In genomic region chr4:168390041-168390440, GRCh38 we compare ENCODE assay signal across 34 cellular contexts.
"Had no signal": no experiment of that assay in that cellular context is flagged by ENCODE, and none has a peak within 500 bp of the region (broad histone marks: within the 10 kb centered on the region; RNA-seq: fewer than 3 reads in every experiment).

No MANE protein-coding gene starts in this region.

- ATAC-seq: activated naive CD4-positive, alpha-beta T cell treated with anti-CD3 and anti-CD28 coated beads, Interleukin-2, amount 50 U/mL, for 72 hours; activated T-helper 17 cell treated with anti-CD3 and anti-CD28 coated beads, Interleukin-2, amount 50 U/mL, for 72 hours; body of pancreas; gastroesophageal sphincter; pancreas; stimulated activated memory B cell treated with anti-CD40 and anti-IgM and Interleukin-4, amounts not matched to agents 10 μg/mL and 1 μg/mL and 100 μg/mL, for 72 hours had no signal

- H3K27me3 Mint-ChIP-seq: activated T-helper 17 cell treated with anti-CD3 and anti-CD28 coated beads, Interleukin-2, amount 50 U/mL, for 72 hours; stimulated activated memory B cell treated with anti-CD40 and anti-IgM and Interleukin-4, amounts not matched to agents 10 μg/mL and 1 μg/mL and 100 μg/mL, for 72 hours had no signal

- H3K4me3 ChIP-seq: adrenal gland, body of pancreas, gastroesophageal sphincter, hepatocyte, left ventricle myocardium inferior, pancreas, prostate gland, sigmoid colon, stomach, thyroid gland, upper lobe of left lung, vagina had no signal

- H2AFZ ChIP-seq: hepatocyte had no signal

- H3K27ac ChIP-seq: adrenal gland, body of pancreas, gastroesophageal sphincter, hepatocyte, left ventricle myocardium inferior, pancreas, prostate gland, sigmoid colon, stomach, thyroid gland, upper lobe of left lung, vagina, VCaP had no signal

- H3K9me3 Mint-ChIP-seq: activated naive CD4-positive, alpha-beta T cell treated with anti-CD3 and anti-CD28 coated beads, Interleukin-2, amount 50 U/mL, for 72 hours; activated T-helper 17 cell treated with anti-CD3 and anti-CD28 coated beads, Interleukin-2, amount 50 U/mL, for 72 hours; stimulated activated memory B cell treated with anti-CD40 and anti-IgM and Interleukin-4, amounts not matched to agents 10 μg/mL and 1 μg/mL and 100 μg/mL, for 72 hours; T-helper 2 cell treated with Interferon-gamma antibody and Interleukin-4, amounts not matched to agents 5 μg/mL and 100 μg/mL, for 36 hours had no signal

- H3K27me3 ChIP-seq: adrenal gland, body of pancreas, gastroesophageal sphincter, hepatocyte, pancreas, sigmoid colon, stomach, thyroid gland, upper lobe of left lung, vagina had no signal

- H3K79me2 ChIP-seq: hepatocyte had no signal

- H3K9me3 ChIP-seq: adrenal gland, body of pancreas, gastroesophageal sphincter, left ventricle myocardium inferior, pancreas, prostate gland, sigmoid colon, stomach, thyroid gland, upper lobe of left lung, vagina had no signal

- H3K4me2 ChIP-seq: hepatocyte had no signal

- FAIRE-seq: endometrium, pancreas had no signal

- H3K4me3 Mint-ChIP-seq: activated T-helper 17 cell treated with anti-CD3 and anti-CD28 coated beads, Interleukin-2, amount 50 U/mL, for 72 hours; stimulated activated memory B cell treated with anti-CD40 and anti-IgM and Interleukin-4, amounts not matched to agents 10 μg/mL and 1 μg/mL and 100 μg/mL, for 72 hours; T-helper 2 cell treated with Interferon-gamma antibody and Interleukin-4, amounts not matched to agents 5 μg/mL and 100 μg/mL, for 36 hours had no signal

- H3K27ac Mint-ChIP-seq: activated naive CD4-positive, alpha-beta T cell treated with anti-CD3 and anti-CD28 coated beads, Interleukin-2, amount 50 U/mL, for 72 hours; activated T-helper 17 cell treated with anti-CD3 and anti-CD28 coated beads, Interleukin-2, amount 50 U/mL, for 72 hours; stimulated activated memory B cell treated with anti-CD40 and anti-IgM and Interleukin-4, amounts not matched to agents 10 μg/mL and 1 μg/mL and 100 μg/mL, for 72 hours; T-helper 2 cell treated with Interferon-gamma antibody and Interleukin-4, amounts not matched to agents 5 μg/mL and 100 μg/mL, for 36 hours had no signal

- H3K4me1 ChIP-seq: gastroesophageal sphincter, pancreas, prostate gland, sigmoid colon, thyroid gland, upper lobe of left lung, vagina had no signal

- H3K36me3 ChIP-seq: pancreas, prostate gland, thyroid gland had no signal

- DNase-seq: activated CD4-positive, alpha-beta T cell treated with anti-CD3 and anti-CD28 coated beads for 4 hours; activated CD4-positive, alpha-beta T cell treated with anti-CD3 and anti-CD28 coated beads, Interleukin-2, amount 50 U/mL, for 4 hours; activated CD8-positive, alpha-beta memory T cell treated with anti-CD3 and anti-CD28 coated beads for 24 hours; activated gamma-delta T cell treated with Interleukin-2 at 50 U/mL for 16 hours; activated T-cell treated with anti-CD3 and anti-CD28 coated beads, Interleukin-2, amount 50 U/mL, for 1 hour; adrenal gland; aorta; body of pancreas; effector CD8-positive, alpha-beta T cell; erythroblast; islet precursor cell; left ventricle myocardium inferior; mammary epithelial cell; nucleus accumbens; pancreas; sigmoid colon; small intestine; stimulated activated CD4-positive, alpha-beta T cell treated with anti-CD3 and anti-CD28 coated beads, Interleukin-1b, Interleukin-23, amount 100 ng/mL, for 48 hours; stimulated activated CD4-positive, alpha-beta T cell treated with anti-CD3 and anti-CD28 coated beads, Interleukin-4, amount 100 ng/mL, for 4 hours; stimulated activated CD8-positive, alpha-beta memory T cell treated with anti-CD3 and anti-CD28 coated beads, Interleukin-4, amount 100 ng/mL, for 48 hours; stomach; T-helper 1 cell; thyroid gland; upper lobe of left lung had no signal
